14 cellular contexts compared by ENCODE assay signal in genomic region chr11:75782540-75783263, GRCh38.
"Had no signal": no experiment of that assay in that cellular context is flagged by ENCODE, and none has a peak within 500 bp of the region (broad histone marks: within the 10 kb centered on the region; RNA-seq: fewer than 3 reads in every experiment).

No MANE protein-coding gene starts in this region.

- H3K4me3 ChIP-seq: heart left ventricle had no signal

- H3K9ac ChIP-seq: parathyroid adenoma had no signal

- H3K27ac Mint-ChIP-seq: activated CD4-positive, alpha-beta memory T cell treated with anti-CD3 and anti-CD28 coated beads, Interleukin-2, amount 10 ng/mL, durations not matched to agents 7 days and 5 days; activated CD4-positive, alpha-beta T cell treated with anti-CD3 and anti-CD28 coated beads for 36 hours; activated T-cell treated with anti-CD3 and anti-CD28 coated beads, Interleukin-2, amount 50 U/mL, for 72 hours; dendritic cell treated with granulocyte-macrophage colony-stimulating factor and Interleukin-4, amounts not matched to agents 40 ng/mL and 50 ng/mL, for 4 days; stimulated activated effector memory CD8-positive, alpha-beta T cell treated with anti-CD3 and anti-CD28 coated beads, Interleukin-12 subunit alpha, Interleukin-12 subunit beta, amount 100 ng/mL, for 72 hours; T-helper 1 cell treated with Interleukin-12 subunit alpha and Interleukin-12 subunit beta and Interleukin-4 antibody, amounts not matched to agents 30 μg/mL and 1 μg/mL, for 36 hours had no signal

- H3K4me1 ChIP-seq: parathyroid adenoma had no signal

- H3K79me2 ChIP-seq: parathyroid adenoma had no signal

- H3K27ac ChIP-seq: heart left ventricle, parathyroid adenoma had no signal

- H3K36me3 ChIP-seq: heart left ventricle had no signal

- ATAC-seq: activated CD4-positive, alpha-beta T cell treated with anti-CD3 and anti-CD28 coated beads for 36 hours; activated T-cell treated with anti-CD3 and anti-CD28 coated beads, Interleukin-2, amount 50 U/mL, for 72 hours; heart left ventricle; stimulated activated effector memory CD8-positive, alpha-beta T cell treated with anti-CD3 and anti-CD28 coated beads, Interleukin-12 subunit alpha, Interleukin-12 subunit beta, amount 100 ng/mL, for 72 hours had no signal

- H3K36me3 Mint-ChIP-seq: stimulated activated effector memory CD8-positive, alpha-beta T cell treated with anti-CD3 and anti-CD28 coated beads, Interleukin-12 subunit alpha, Interleukin-12 subunit beta, amount 100 ng/mL, for 72 hours had no signal

- H3K9me3 Mint-ChIP-seq: activated CD4-positive, alpha-beta memory T cell treated with anti-CD3 and anti-CD28 coated beads, Interleukin-2, amount 10 ng/mL, durations not matched to agents 7 days and 5 days; activated T-cell treated with anti-CD3 and anti-CD28 coated beads, Interleukin-2, amount 50 U/mL, for 72 hours; dendritic cell treated with granulocyte-macrophage colony-stimulating factor and Interleukin-4, amounts not matched to agents 40 ng/mL and 50 ng/mL, for 4 days; naive B cell; stimulated activated effector memory CD8-positive, alpha-beta T cell treated with anti-CD3 and anti-CD28 coated beads, Interleukin-12 subunit alpha, Interleukin-12 subunit beta, amount 100 ng/mL, for 72 hours; T-helper 1 cell treated with Interleukin-12 subunit alpha and Interleukin-12 subunit beta and Interleukin-4 antibody, amounts not matched to agents 30 μg/mL and 1 μg/mL, for 36 hours had no signal

- H3K27me3 ChIP-seq: heart left ventricle had no signal

- H3K27me3 Mint-ChIP-seq: activated CD4-positive, alpha-beta memory T cell treated with anti-CD3 and anti-CD28 coated beads, Interleukin-2, amount 10 ng/mL, durations not matched to agents 7 days and 5 days; activated CD4-positive, alpha-beta T cell treated with anti-CD3 and anti-CD28 coated beads for 36 hours; naive B cell had no signal

- H2AFZ ChIP-seq: parathyroid adenoma had no signal

- DNase-seq: activated CD4-positive, alpha-beta memory T cell treated with anti-CD3 and anti-CD28 coated beads, Interleukin-2, amount 10 ng/mL, durations not matched to agents 7 days and 5 days; activated CD4-positive, alpha-beta T cell treated with anti-CD3 and anti-CD28 coated beads for 36 hours; activated gamma-delta T cell treated with Interleukin-2 at 50 U/mL for 16 hours; activated T-cell treated with anti-CD3 and anti-CD28 coated beads, Interleukin-2, amount 50 U/mL, for 72 hours; cerebellar nuclear complex; effector memory CD4-positive, alpha-beta T cell; heart left ventricle; naive B cell; stimulated activated CD4-positive, alpha-beta T cell treated with anti-CD3 and anti-CD28 coated beads, Interleukin-12 subunit alpha, Interleukin-12 subunit beta, amount 100 ng/mL, for 4 hours; stimulated activated CD4-positive, alpha-beta T cell treated with anti-CD3 and anti-CD28 coated beads, Interleukin-2, amount 100 ng/mL, for 24 hours had no signal

- H3K9me3 ChIP-seq: heart left ventricle had no signal

- H3K4me3 Mint-ChIP-seq: activated CD4-positive, alpha-beta memory T cell treated with anti-CD3 and anti-CD28 coated beads, Interleukin-2, amount 10 ng/mL, durations not matched to agents 7 days and 5 days; activated CD4-positive, alpha-beta T cell treated with anti-CD3 and anti-CD28 coated beads for 36 hours; activated T-cell treated with anti-CD3 and anti-CD28 coated beads, Interleukin-2, amount 50 U/mL, for 72 hours; dendritic cell treated with granulocyte-macrophage colony-stimulating factor and Interleukin-4, amounts not matched to agents 40 ng/mL and 50 ng/mL, for 4 days; naive B cell; stimulated activated effector memory CD8-positive, alpha-beta T cell treated with anti-CD3 and anti-CD28 coated beads, Interleukin-12 subunit alpha, Interleukin-12 subunit beta, amount 100 ng/mL, for 72 hours; T-helper 1 cell treated with Interleukin-12 subunit alpha and Interleukin-12 subunit beta and Interleukin-4 antibody, amounts not matched to agents 30 μg/mL and 1 μg/mL, for 36 hours had no signal
